In genomic region chr12:131564133-131564727, GRCh38 we compare ENCODE assay signal across 8 cellular contexts.
DNase-seq lines count a peak whose midpoint lies in the region; ATAC-seq and TF ChIP-seq lines count a peak whose summit lies in the region.
"Not testable (repeated sequence)": the region's sequence is repeated elsewhere in the genome, so short reads cannot be mapped to it uniquely, and the experiment has no call there.

No MANE protein-coding gene starts in this region.

- not testable (repeated sequence) for H3K27ac ChIP-seq in A673 (ENCODE audit: low read depth, low read length, poor library complexity, severe bottlenecking)
- H3K27ac ChIP-seq in VCaP: peak overlapping the region; percentile 7; the same call in 1 of the 2 replicates

- H3K27ac Mint-ChIP-seq in MCF 10A (ENCODE audit: low read depth, unreplicated experiment): not testable (repeated sequence)

- POLR2A ChIA-PET in A673 (lab: Charles Lee; ENCODE audit: low non-redundant PET); MCF 10A (lab: Yijun Ruan, JAX): not testable (repeated sequence)

- not testable (repeated sequence) for BruUV-seq in A673 (replicated peaks; lab: Mats Ljungman, UMichigan); MCF 10A (replicated peaks; lab: Mats Ljungman, UMichigan)

- H3K36me3 Mint-ChIP-seq in MCF 10A (ENCODE audit: insufficient read depth, unreplicated experiment): not testable (repeated sequence)

- H3K4me1 ChIP-seq in A673 (ENCODE audit: insufficient read depth, low read length, poor library complexity, severe bottlenecking): not testable (repeated sequence)

- H3K4me3 Mint-ChIP-seq in MCF 10A (ENCODE audit: unreplicated experiment): not testable (repeated sequence)

- peaks cover 45% of the 10 kb centered on the region for H3K27me3 Mint-ChIP-seq in MCF 10A (ENCODE audit: insufficient read depth, unreplicated experiment)

- not testable (repeated sequence) for H3K36me3 ChIP-seq in A673 (ENCODE audit: insufficient read depth, low read length, poor library complexity, severe bottlenecking)

- DNase-seq in A673 (ENCODE audit: low spot score); sciatic nerve (ENCODE audit: low spot score): not testable (repeated sequence)
- DNase-seq in NAMALWA (ENCODE audit: low spot score) (peak; percentile 11), NCI-H748 (lab: John Stamatoyannopoulos, UW; ENCODE audit: unreplicated experiment) (peak; percentile 22), MCF 10A (ENCODE audit: unreplicated experiment) (peak; percentile 24), islet precursor cell (peak; percentile 43)

- CTCF ChIA-PET in A673 (lab: Charles Lee): not testable (repeated sequence)
- CTCF ChIA-PET in MCF 10A (lab: Yijun Ruan, JAX): interaction anchor here (0.7 kb wide), 1 partner anchor 442 kb away, joined by 3 read pairs; no protein-coding TSS in a partner anchor

- not testable (repeated sequence) for H3K9me3 Mint-ChIP-seq in MCF 10A (ENCODE audit: unreplicated experiment)

- H3K4me1 Mint-ChIP-seq in MCF 10A (ENCODE audit: insufficient read depth, unreplicated experiment): not testable (repeated sequence)

- intact Hi-C loops in A673 (cut with micrococcal nuclease; ENCODE audit: unreplicated experiment); sciatic nerve (cut with DNase I): not testable (repeated sequence)
- intact Hi-C loops in MCF 10A (cut with micrococcal nuclease): loop anchor here (10.0 kb wide), 1 partner anchor 459 kb away; no protein-coding TSS in a partner anchor

- ATAC-seq in sciatic nerve: peak; percentile 28

- 0 out of 2 replicates have a peak, but pooled peaks have one; percentile 14 for TF ChIP-seq CTCF in A673 (conservative IDR thresholded peaks at IDR 0.05; ENCODE audit: low read depth, low read length)
- TF ChIP-seq CTCF in GM12873 (IDR thresholded peaks at IDR 0.05; ENCODE audit: insufficient read depth, low read depth, low read length, missing control alignments): peak; percentile 2
- peak; percentile 25 for TF ChIP-seq CTCF in VCaP (conservative IDR thresholded peaks at IDR 0.05)
- peak; percentile 21 for TF ChIP-seq CTCF in MCF 10A (IDR thresholded peaks at IDR 0.05; ENCODE audit: unreplicated experiment)

- not testable (repeated sequence) for H3K9me3 ChIP-seq in A673 (ENCODE audit: low read depth, low read length, poor library complexity, severe bottlenecking)

- not testable (repeated sequence) for H3K4me3 ChIP-seq in A673 (ENCODE audit: low read depth, low read length, poor library complexity, severe bottlenecking)

- peaks cover 38% of the 10 kb centered on the region for H3K27me3 ChIP-seq in A673 (replicated peaks; ENCODE audit: insufficient read depth, low read depth, low read length, poor library complexity)
